ENCODE assay signal across 17 cellular contexts in the genomic region with DNA sequence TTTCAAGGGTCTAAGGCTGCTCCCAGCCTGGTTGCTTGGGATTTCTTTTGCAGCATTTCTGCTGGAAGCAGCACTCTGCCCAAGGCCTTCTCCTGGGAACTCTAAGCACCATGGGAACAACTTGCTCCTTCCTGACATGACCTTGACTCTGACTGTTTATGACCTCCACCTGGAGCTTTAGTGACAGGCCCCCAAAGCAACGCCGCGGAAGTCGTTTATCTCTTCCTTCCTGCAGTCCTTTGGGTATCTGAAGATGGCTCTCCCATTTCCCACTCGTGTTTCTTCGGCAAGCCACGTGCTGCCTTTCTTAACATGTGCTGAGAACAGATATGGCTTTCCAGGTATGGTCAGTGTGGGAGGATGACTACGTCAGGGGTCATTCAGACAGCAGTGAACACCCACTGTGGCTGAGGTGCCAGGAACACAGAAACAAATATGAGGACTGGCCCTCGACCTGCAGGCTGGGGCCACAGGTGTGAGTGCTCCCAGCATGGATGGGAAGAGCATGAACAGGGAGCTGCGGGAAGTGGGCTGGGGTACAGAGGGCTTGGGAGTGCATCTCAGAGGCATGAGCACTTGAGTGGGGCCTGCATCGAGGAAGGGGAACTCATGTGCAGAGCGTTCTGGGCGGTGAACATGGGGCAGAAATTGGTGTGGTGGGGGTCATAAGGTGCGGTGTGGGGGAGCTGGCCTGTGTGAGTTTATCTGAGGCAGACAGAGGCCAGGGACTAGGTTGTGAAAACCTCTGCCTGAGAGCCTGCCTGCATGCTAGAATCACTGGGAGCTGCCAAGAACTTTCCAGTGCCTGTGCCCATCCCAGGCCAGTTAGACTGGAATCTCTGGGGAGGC.
"Had no signal": no experiment of that assay in that cellular context is flagged by ENCODE, and none has a peak within 500 bp of the region (broad histone marks: within the 10 kb centered on the region; RNA-seq: fewer than 3 reads in every experiment).

No MANE protein-coding gene starts in this region.

- H3K27ac Mint-ChIP-seq: dendritic cell treated with granulocyte-macrophage colony-stimulating factor and Interleukin-4, amounts not matched to agents 40 ng/mL and 50 ng/mL, for 4 days; naive thymus-derived CD8-positive, alpha-beta T cell; type B pancreatic cell had no signal

- H3K4me3 ChIP-seq: esophagus squamous epithelium, gastroesophageal sphincter, mucosa of descending colon, pancreas, prostate gland, sigmoid colon, skin epidermis, uterus had no signal

- H3K4me1 ChIP-seq: esophagus squamous epithelium, gastroesophageal sphincter, pancreas, prostate gland, sigmoid colon, uterus had no signal

- H3K4me1 Mint-ChIP-seq: naive thymus-derived CD8-positive, alpha-beta T cell had no signal

- H3K9me3 ChIP-seq: esophagus squamous epithelium, gastroesophageal sphincter, mucosa of descending colon, pancreas, prostate gland, sigmoid colon, uterus had no signal

- FAIRE-seq: pancreas had no signal

- DNase-seq: esophagus squamous epithelium; foreskin fibroblast; left colon; mammary epithelial cell; mucosa of descending colon; naive thymus-derived CD8-positive, alpha-beta T cell; occipital lobe; pancreas; sigmoid colon; stimulated activated CD4-positive, alpha-beta T cell treated with anti-CD3 and anti-CD28 coated beads, Interleukin-12 subunit alpha, Interleukin-12 subunit beta, amount 100 ng/mL, for 4 hours; stimulated activated naive CD4-positive, alpha-beta T cell treated with Interleukin-2 at 50 U/mL for 16 hours; uterus had no signal

- H3K27ac ChIP-seq: esophagus squamous epithelium, gastroesophageal sphincter, pancreas, prostate gland, sigmoid colon, skin epidermis, uterus had no signal

- H3K27me3 ChIP-seq: esophagus squamous epithelium, pancreas, sigmoid colon, uterus had no signal

- H3K27me3 Mint-ChIP-seq: dendritic cell treated with granulocyte-macrophage colony-stimulating factor and Interleukin-4, amounts not matched to agents 40 ng/mL and 50 ng/mL, for 4 days had no signal

- H3K4me3 Mint-ChIP-seq: dendritic cell treated with granulocyte-macrophage colony-stimulating factor and Interleukin-4, amounts not matched to agents 40 ng/mL and 50 ng/mL, for 4 days; naive thymus-derived CD8-positive, alpha-beta T cell; type B pancreatic cell had no signal

- H3K36me3 Mint-ChIP-seq: naive thymus-derived CD8-positive, alpha-beta T cell; type B pancreatic cell had no signal

- H3K9me3 Mint-ChIP-seq: dendritic cell treated with granulocyte-macrophage colony-stimulating factor and Interleukin-4, amounts not matched to agents 40 ng/mL and 50 ng/mL, for 4 days; naive thymus-derived CD8-positive, alpha-beta T cell had no signal

- H3K36me3 ChIP-seq: esophagus squamous epithelium, gastroesophageal sphincter, pancreas, prostate gland, sigmoid colon, uterus had no signal
